18 cellular contexts compared by ENCODE assay signal in genomic region chr11:95977534-95978174, GRCh38. TPM values are rescaled to one million over a fixed set of nuclear protein-coding genes. Genes with fewer than 3 reads are reported as not detected.
DNase-seq lines count a peak whose midpoint lies in the region; ATAC-seq and TF ChIP-seq lines count a peak whose summit lies in the region.
"Had no signal": no experiment of that assay in that cellular context is flagged by ENCODE, and none has a peak within 500 bp of the region (broad histone marks: within the 10 kb centered on the region; RNA-seq: fewer than 3 reads in every experiment).

No MANE protein-coding gene starts in this region.

- H3K36me3 ChIP-seq in fibroblast of lung (ENCODE audit: control insufficient read depth, insufficient read depth, low read length), result no peaks in the 10 kb centered on the region
- peaks cover 22 to 44% (median 35%) of the 10 kb centered on the region in 3 donors for H3K36me3 ChIP-seq in tibial artery

- no peak for ATAC-seq in HG03571 (IDR thresholded peaks at IDR 0.05; ENCODE audit: unreplicated experiment)
- ATAC-seq: left colon had no signal

- peak; percentile 70 for DNase-seq in HCEC 1CT
- DNase-seq in RPMI7951 (ENCODE audit: low read depth), result peak; percentile 89
- DNase-seq in fibroblast of lung (ENCODE audit: low read depth in 2 of 2), result peak; percentile 35 to 82
- peak; percentile 81 for DNase-seq in renal cortical epithelial cell (ENCODE audit: low read depth)
- no peak for DNase-seq in NCI-H774 (lab: John Stamatoyannopoulos, UW)
- DNase-seq in tibial artery, result no peak
- DNase-seq: activated CD4-positive, alpha-beta memory T cell treated with anti-CD3 and anti-CD28 coated beads, Interleukin-2, amount 10 ng/mL, durations not matched to agents 7 days and 5 days; CD4-positive, CD25-positive, alpha-beta regulatory T cell; effector CD4-positive, alpha-beta T cell; GOT3; Karpas-422; left colon; naive B cell; NCI-H187 treated with DMSO at 0.1 percent for 48 hours; SIG-M5; stimulated activated CD4-positive, alpha-beta T cell treated with anti-CD3 and anti-CD28 coated beads, Interleukin-4, amount 100 ng/mL, for 1 hour had no signal

- H3K27me3 ChIP-seq in fibroblast of lung (ENCODE audit: control insufficient read depth, insufficient read depth, low read length) (no peaks in the 10 kb centered on the region), tibial artery (no peaks in the 10 kb centered on the region)
- H3K27me3 ChIP-seq: right atrium auricular region had no signal

- no peak for TF ChIP-seq CTCF in fibroblast of lung (conservative IDR thresholded peaks at IDR 0.05 in 1 of 2, IDR thresholded peaks at IDR 0.05 in 1 of 2; ENCODE audit: low read depth in 1 of 2, low read length in 2 of 2)
- no peak for TF ChIP-seq CTCF in tibial artery (IDR thresholded peaks at IDR 0.05)

- intact Hi-C loops in tibial artery (cut with DNase I; ENCODE audit: low total_unique reads), result no loop called here

- H3K4me2 ChIP-seq in fibroblast of lung (ENCODE audit: extremely low read depth, insufficient read depth, low read length), result no peak overlapping the region

- H3K9ac ChIP-seq in fibroblast of lung (ENCODE audit: insufficient read depth, low read length), result no peak overlapping the region

- H3K79me2 ChIP-seq in fibroblast of lung (ENCODE audit: control insufficient read depth, insufficient read depth, low read length), result no peaks in the 10 kb centered on the region

- no peak overlapping the region for H2AFZ ChIP-seq in fibroblast of lung (ENCODE audit: low read length)

- H3K4me3 ChIP-seq in fibroblast of lung (replicated peaks in 1 of 4; ENCODE audit: control extremely low read depth in 1 of 4, insufficient read depth in 1 of 4, low read depth in 3 of 4, low read length in 4 of 4) (no peak overlapping the region), tibial artery (no peak overlapping the region)
- H3K4me3 ChIP-seq: right atrium auricular region had no signal

- H3K9me3 ChIP-seq in fibroblast of lung (ENCODE audit: control insufficient read depth, insufficient read depth, low read depth, low read length) (no peaks in the 10 kb centered on the region), tibial artery (no peaks in the 10 kb centered on the region)
- H3K9me3 ChIP-seq: right atrium auricular region had no signal

- H3K4me1 ChIP-seq in fibroblast of lung (ENCODE audit: control insufficient read depth, extremely low read depth, insufficient read depth, low read length) (no peaks in the 10 kb centered on the region), tibial artery (no peaks in the 10 kb centered on the region)
- H3K4me1 ChIP-seq: right atrium auricular region had no signal

- H4K20me1 ChIP-seq in fibroblast of lung (ENCODE audit: control insufficient read depth, extremely low read depth, insufficient read depth, low read length), result no peaks in the 10 kb centered on the region

- H3K27ac ChIP-seq in fibroblast of lung (ENCODE audit: insufficient read depth, low read length) (no peak overlapping the region), tibial artery (no peak overlapping the region)
- H3K27ac ChIP-seq: right atrium auricular region had no signal

RNA-seq across cellular contexts. Expression of gene MTMR2, which starts 53.7 kb away (rescaled TPM):
- total RNA-seq in RPMI7951 (2014; rRNA removed; shearing (Covaris generic)), result 29.7 and 42.7 TPM in 2 replicates
- total RNA-seq in fibroblast of lung, result 25.4 and 29.2 TPM in 2 replicates
- polyA plus RNA-seq in fibroblast of lung, result 39.0 and 48.2 TPM in 2 replicates
- polyA plus RNA-seq in fibroblast of lung (2012), result 33.9 and 36.6 TPM in 2 replicates
- polyA minus RNA-seq in fibroblast of lung (ENCODE audit: low replicate concordance), result 10.4 and 11.9 TPM in 2 replicates
- 51.1 and 67.1 TPM in 2 replicates for total RNA-seq in renal cortical epithelial cell

Comparison
In these comparisons a context has a peak if more than half of its experiments do, and no peak if none do; other contexts are left out.
1. DNase-seq: peak in HCEC 1CT (single experiment), RPMI7951 (single experiment), fibroblast of lung (2 of 2) and renal cortical epithelial cell (single experiment); none in NCI-H774 (single experiment) and tibial artery (0 of 2).